In the genomic region with DNA sequence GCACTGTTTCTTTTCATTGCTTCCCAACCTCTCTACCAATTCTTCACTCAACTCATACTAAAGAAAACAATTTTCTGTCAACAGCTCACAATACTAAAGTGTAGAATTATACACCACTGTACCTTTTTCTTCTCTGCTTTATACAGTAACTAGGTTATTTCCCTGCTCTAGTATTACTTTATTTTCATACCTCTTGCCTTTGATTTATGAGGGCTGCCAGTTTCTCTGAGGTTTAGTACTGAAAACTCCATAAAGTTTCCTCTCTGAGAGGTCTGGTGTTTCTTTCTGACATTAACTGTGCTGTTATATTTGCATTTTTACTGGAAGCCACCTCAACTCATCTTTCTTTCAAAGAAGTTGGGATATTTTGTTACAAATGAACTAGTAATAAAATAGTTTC, we compare ENCODE assay signal across 23 cellular contexts.
"Had no signal": no experiment of that assay in that cellular context is flagged by ENCODE, and none has a peak within 500 bp of the region (broad histone marks: within the 10 kb centered on the region; RNA-seq: fewer than 3 reads in every experiment).

No MANE protein-coding gene starts in this region.

- ATAC-seq: activated CD8-positive, alpha-beta T cell treated with anti-CD3 and anti-CD28 coated beads for 36 hours; activated T-cell treated with anti-CD3 and anti-CD28 coated beads, Interleukin-2, amount 50 U/mL, for 4 hours; activated T-helper 17 cell treated with anti-CD3 and anti-CD28 coated beads, Interleukin-2, amount 50 U/mL, for 72 hours; body of pancreas; left cardiac atrium; right lobe of liver had no signal

- H3K4me1 ChIP-seq: body of pancreas, colonic mucosa, right lobe of liver, uterus had no signal

- DNase-seq: activated CD4-positive, alpha-beta T cell treated with anti-CD3 and anti-CD28 coated beads, Interleukin-2, amount 10 ng/mL, durations not matched to agents 7 days and 5 days; activated CD4-positive, CD25-positive, alpha-beta regulatory T cell treated with anti-CD3 and anti-CD28 coated beads, Interleukin-2, amount 50 U/mL, for 72 hours; activated CD8-positive, alpha-beta T cell treated with anti-CD3 and anti-CD28 coated beads for 36 hours; activated gamma-delta T cell treated with Interleukin-2 at 50 U/mL for 16 hours; activated T-cell treated with anti-CD3 and anti-CD28 coated beads, Interleukin-2, amount 50 U/mL, for 4 hours; aorta; body of pancreas; cerebellar nuclear complex; colonic mucosa; effector CD8-positive, alpha-beta T cell; islet precursor cell; left cardiac atrium; mammary epithelial cell; ovary; right lobe of liver; stimulated activated CD4-positive, alpha-beta T cell treated with anti-CD3 and anti-CD28 coated beads, Interleukin-2, amount 100 ng/mL, for 48 hours; substantia nigra; T-helper 2 cell; uterus had no signal

- H3K27ac Mint-ChIP-seq: activated T-helper 17 cell treated with anti-CD3 and anti-CD28 coated beads, Interleukin-2, amount 50 U/mL, for 72 hours; progenitor cell of endocrine pancreas; stimulated activated naive CD8-positive, alpha-beta T cell treated with anti-CD3 and anti-CD28 coated beads, Interleukin-15, Interleukin-2, amounts not matched to agents 100 ng/mL and 50 ng/mL, for 24 hours; type B pancreatic cell had no signal

- H3K9me3 ChIP-seq: body of pancreas, colonic mucosa, ovary, right lobe of liver, uterus had no signal

- H3K27me3 Mint-ChIP-seq: activated CD8-positive, alpha-beta T cell treated with anti-CD3 and anti-CD28 coated beads for 36 hours; progenitor cell of endocrine pancreas; stimulated activated naive CD8-positive, alpha-beta T cell treated with anti-CD3 and anti-CD28 coated beads, Interleukin-15, Interleukin-2, amounts not matched to agents 100 ng/mL and 50 ng/mL, for 24 hours; type B pancreatic cell had no signal

- H3K4me3 Mint-ChIP-seq: activated CD4-positive, alpha-beta T cell treated with anti-CD3 and anti-CD28 coated beads, Interleukin-2, amount 10 ng/mL, durations not matched to agents 7 days and 5 days; activated CD8-positive, alpha-beta T cell treated with anti-CD3 and anti-CD28 coated beads for 36 hours; activated T-cell treated with anti-CD3 and anti-CD28 coated beads, Interleukin-2, amount 50 U/mL, for 4 hours; activated T-helper 17 cell treated with anti-CD3 and anti-CD28 coated beads, Interleukin-2, amount 50 U/mL, for 72 hours; stimulated activated naive CD8-positive, alpha-beta T cell treated with anti-CD3 and anti-CD28 coated beads, Interleukin-15, Interleukin-2, amounts not matched to agents 100 ng/mL and 50 ng/mL, for 24 hours; type B pancreatic cell had no signal

- H3K36me3 ChIP-seq: colonic mucosa, ovary, right lobe of liver, uterus had no signal

- H3K9me3 Mint-ChIP-seq: activated CD8-positive, alpha-beta T cell treated with anti-CD3 and anti-CD28 coated beads for 36 hours; activated T-cell treated with anti-CD3 and anti-CD28 coated beads, Interleukin-2, amount 50 U/mL, for 4 hours; activated T-helper 17 cell treated with anti-CD3 and anti-CD28 coated beads, Interleukin-2, amount 50 U/mL, for 72 hours; stimulated activated naive CD8-positive, alpha-beta T cell treated with anti-CD3 and anti-CD28 coated beads, Interleukin-15, Interleukin-2, amounts not matched to agents 100 ng/mL and 50 ng/mL, for 24 hours; type B pancreatic cell had no signal

- H3K36me3 Mint-ChIP-seq: type B pancreatic cell had no signal

- H3K27ac ChIP-seq: body of pancreas, colonic mucosa, ovary, right lobe of liver, uterus had no signal

- H3K4me3 ChIP-seq: body of pancreas, colonic mucosa, ovary, right lobe of liver, uterus had no signal

- H3K27me3 ChIP-seq: body of pancreas, colonic mucosa, ovary, right lobe of liver, uterus had no signal
